In genomic region chr12:96250119-96250685, GRCh38 we compare ENCODE assay signal across 1 cellular context.
TF ChIP-seq lines count a peak whose summit lies in the region.

No MANE protein-coding gene starts in this region.

TF ChIP-seq in GM23338, 12 proteins besides CTCF, POLR2A, EP300 and RAD21:
- TF ChIP-seq ZNF462 (CRISPR knock-in tag; IDR thresholded peaks at IDR 0.05): no peak
TF ChIP-seq in GM23338: peak in this region for 0.
